ENCODE assay signal across 11 cellular contexts in genomic region chr9:4936823-4937222, GRCh38. TPM values are rescaled to one million over a fixed set of nuclear protein-coding genes. Genes with fewer than 3 reads are reported as not detected.
DNase-seq lines count a peak whose midpoint lies in the region; ATAC-seq and TF ChIP-seq lines count a peak whose summit lies in the region.
"Had no signal": no experiment of that assay in that cellular context is flagged by ENCODE, and none has a peak within 500 bp of the region (broad histone marks: within the 10 kb centered on the region; RNA-seq: fewer than 3 reads in every experiment).

No MANE protein-coding gene starts in this region.

- H2BK5ac ChIP-seq in H9 (ENCODE audit: insufficient read length, low read length): no peak overlapping the region

- H4K20me1 ChIP-seq in H9 (ENCODE audit: control insufficient read depth, insufficient read depth, insufficient read length) (no peaks in the 10 kb centered on the region), PC-3 (ENCODE audit: low read length) (no peaks in the 10 kb centered on the region)

- H3K4me3 Mint-ChIP-seq in activated CD8-positive, alpha-beta T cell treated with anti-CD3 and anti-CD28 coated beads for 36 hours: peak overlapping the region; percentile 57
- H3K4me3 Mint-ChIP-seq in H9: no peak overlapping the region

- H3T11ph ChIP-seq in H9 (ENCODE audit: low read length): no peak overlapping the region

- H2AFZ ChIP-seq in H9 (ENCODE audit: low read length) (no peak overlapping the region), PC-3 (ENCODE audit: low read length) (no peak overlapping the region)

- no peak overlapping the region for H3K56ac ChIP-seq in H9 (ENCODE audit: insufficient read length, low read depth, low read length)

- no peak overlapping the region for H2BK12ac ChIP-seq in H9 (ENCODE audit: insufficient read length, low read depth, low read length)

- H3K9me3 ChIP-seq in H9 (ENCODE audit: control insufficient read depth, low read depth, low read length) (no peaks in the 10 kb centered on the region), PC-3 (ENCODE audit: low read length) (no peaks in the 10 kb centered on the region)

- H3K18ac ChIP-seq in H9 (ENCODE audit: insufficient read length, low read depth, low read length): no peak overlapping the region

- peaks cover 59% of the 10 kb centered on the region for H3K4me1 Mint-ChIP-seq in activated CD8-positive, alpha-beta T cell treated with anti-CD3 and anti-CD28 coated beads for 36 hours (ENCODE audit: low read depth)
- H3K4me1 Mint-ChIP-seq in H9: no peaks in the 10 kb centered on the region

- no peak overlapping the region for H2BK120ac ChIP-seq in H9 (ENCODE audit: low read depth, low read length, poor library complexity, severe bottlenecking)

- H3K27me3 Mint-ChIP-seq in activated CD8-positive, alpha-beta T cell treated with anti-CD3 and anti-CD28 coated beads for 36 hours: no peaks in the 10 kb centered on the region
- H3K27me3 Mint-ChIP-seq in H9 (ENCODE audit: low read depth): no peaks in the 10 kb centered on the region

- peak; percentile 51 for ATAC-seq in GM18907 (IDR thresholded peaks at IDR 0.05; ENCODE audit: unreplicated experiment)
- peak; percentile 49 for ATAC-seq in HG02981 (IDR thresholded peaks at IDR 0.05; ENCODE audit: unreplicated experiment)
- peak; percentile 69 for ATAC-seq in activated CD8-positive, alpha-beta T cell treated with anti-CD3 and anti-CD28 coated beads for 36 hours
- no peak for ATAC-seq in PC-3

- H3K27me3 ChIP-seq in H9 (ENCODE audit: insufficient read depth, low read length) (no peaks in the 10 kb centered on the region), dorsolateral prefrontal cortex (no peaks in the 10 kb centered on the region), PC-3 (ENCODE audit: low read length) (no peaks in the 10 kb centered on the region)

- no peak overlapping the region for H2BK15ac ChIP-seq in H9 (ENCODE audit: low read depth, low read length)

- peak overlapping the region; percentile 94 for H3K27ac Mint-ChIP-seq in activated CD8-positive, alpha-beta T cell treated with anti-CD3 and anti-CD28 coated beads for 36 hours
- no peak overlapping the region for H3K27ac Mint-ChIP-seq in H9

- intact Hi-C loops in activated CD8-positive, alpha-beta T cell treated with anti-CD3 and anti-CD28 coated beads for 36 hours (cut with micrococcal nuclease): loop anchor here (2.0 to 10.0 kb wide), 2 partner anchors 34 to 518 kb away; partner anchors contain the start of gene CD274
- intact Hi-C loops in dorsolateral prefrontal cortex (cut with DNase I): loop anchor here in 1 of 2 donors (5.0 kb wide), 1 partner anchor 45 kb away; no protein-coding TSS in a partner anchor
- intact Hi-C loops in PC-3 (cut with micrococcal nuclease): no loop called here

- H3K27ac ChIP-seq in H9 (ENCODE audit: insufficient read length, low read depth, low read length): no peak overlapping the region
- peak overlapping the region in 5 of 59 donors; percentile 13 to 54 (median 32) for H3K27ac ChIP-seq in dorsolateral prefrontal cortex
- H3K27ac ChIP-seq in PC-3 (ENCODE audit: low read length): no peak overlapping the region

- H3K79me1 ChIP-seq in H9 (ENCODE audit: insufficient read depth, low read depth, low read length, poor library complexity, severe bottlenecking): no peaks in the 10 kb centered on the region

- no peak overlapping the region for H3K23ac ChIP-seq in H9 (ENCODE audit: insufficient read length, low read depth, low read length)

- POLR2A ChIA-PET in activated CD8-positive, alpha-beta T cell treated with anti-CD3 and anti-CD28 coated beads for 36 hours (lab: Charles Lee): interaction anchor here (0.8 to 4.0 kb wide), 5 partner anchors 12 to 48 kb away, joined by 3 to 21 read pairs (median 5); partner anchors contain the start of gene JAK2
- POLR2A ChIA-PET in PC-3 (lab: Charles Lee; ENCODE audit: unreplicated experiment): no interaction called here

- H4K5ac ChIP-seq in H9 (ENCODE audit: insufficient read length, low read depth, low read length): no peak overlapping the region

- H2BK20ac ChIP-seq in H9 (ENCODE audit: low read depth, low read length, poor library complexity, severe bottlenecking): no peak overlapping the region

- H2AK5ac ChIP-seq in H9 (ENCODE audit: insufficient read length, low read length): no peak overlapping the region

- CTCF ChIA-PET in activated CD8-positive, alpha-beta T cell treated with anti-CD3 and anti-CD28 coated beads for 36 hours (lab: Charles Lee): interaction anchor here (0.8 to 1.7 kb wide), 2 partner anchors 46 to 51 kb away, joined by 3 to 8 read pairs; no protein-coding TSS in a partner anchor
- CTCF ChIA-PET in PC-3 (lab: Charles Lee): no interaction called here

- H3K4me2 ChIP-seq in H9 (ENCODE audit: insufficient read depth, insufficient read length, low read length) (no peak overlapping the region), PC-3 (ENCODE audit: low read length) (no peak overlapping the region)

- WGBS in H9 (ENCODE audit: extremely low coverage, insufficient read length, low lambda C conversion rate): no CpG with 5 or more reads among the region's 1 CpG

- H4K91ac ChIP-seq in H9 (ENCODE audit: insufficient read length, low read depth, low read length): no peak overlapping the region

- no peak overlapping the region for H3K4me3 ChIP-seq in dorsolateral prefrontal cortex
- H3K4me3 ChIP-seq in PC-3 (ENCODE audit: low read length): no peak overlapping the region

- no peak overlapping the region for H3K14ac ChIP-seq in H9 (ENCODE audit: insufficient read depth, low read length)

- H3K9me3 Mint-ChIP-seq in activated CD8-positive, alpha-beta T cell treated with anti-CD3 and anti-CD28 coated beads for 36 hours: peaks cover 2% of the 10 kb centered on the region
- H3K9me3 Mint-ChIP-seq in H9: no peaks in the 10 kb centered on the region

- H3K23me2 ChIP-seq in H9 (ENCODE audit: insufficient read length, low read depth, low read length, poor library complexity, severe bottlenecking): no peaks in the 10 kb centered on the region

- no peak overlapping the region for H3K4ac ChIP-seq in H9 (ENCODE audit: low read depth, low read length)

- H3K36me3 Mint-ChIP-seq in activated CD8-positive, alpha-beta T cell treated with anti-CD3 and anti-CD28 coated beads for 36 hours (ENCODE audit: low read depth): peaks cover under 1% of the 10 kb centered on the region
- no peaks in the 10 kb centered on the region for H3K36me3 Mint-ChIP-seq in H9 (ENCODE audit: insufficient read depth in 1 of 3, low read depth in 3 of 3)

- no peak for TF ChIP-seq CTCF in activated CD8-positive, alpha-beta T cell treated with anti-CD3 and anti-CD28 coated beads for 36 hours (IDR thresholded peaks at IDR 0.05)
- TF ChIP-seq CTCF in H9 (conservative IDR thresholded peaks at IDR 0.05): no peak
- TF ChIP-seq CTCF in dorsolateral prefrontal cortex (IDR thresholded peaks at IDR 0.05 in 54 of 56, conservative IDR thresholded peaks at IDR 0.05 in 2 of 56; ENCODE audit: low read depth in 1 of 56, partially characterized antibody in 56 of 56): no peak
- no peak for TF ChIP-seq CTCF in PC-3 (conservative IDR thresholded peaks at IDR 0.05; ENCODE audit: low read depth, low read length)

- H3K4me1 ChIP-seq in H9 (ENCODE audit: insufficient read depth, low read length) (no peaks in the 10 kb centered on the region), PC-3 (ENCODE audit: insufficient read depth, low read length) (peaks cover 28% of the 10 kb centered on the region)

- H3K9ac ChIP-seq in H9 (ENCODE audit: extremely low read depth, insufficient read length, low read length) (no peak overlapping the region), PC-3 (ENCODE audit: low read length) (no peak overlapping the region)

- no peak overlapping the region for H4K8ac ChIP-seq in H9 (replicated peaks; ENCODE audit: insufficient read length, low read depth, low read length)

- no TSS peak for BruUV-seq in PC-3 (replicated peaks; lab: Mats Ljungman, UMichigan)

- no peaks in the 10 kb centered on the region for H3F3A ChIP-seq in PC-3 (ENCODE audit: low read length, unreplicated experiment)

- no peaks in the 10 kb centered on the region for H3K79me2 ChIP-seq in H9 (ENCODE audit: insufficient read depth, low read length)
- H3K79me2 ChIP-seq in PC-3 (ENCODE audit: low read length): no peaks in the 10 kb centered on the region

- no peaks in the 10 kb centered on the region for H3K9me2 ChIP-seq in PC-3 (replicated peaks; ENCODE audit: low read length)

- DNase-seq in CD1c-positive myeloid dendritic cell (ENCODE audit: extremely low spot score) (peak; percentile 50), H9 (no peak), dorsolateral prefrontal cortex (no peak), PC-3 (no peak), cortex of kidney (lab: John Stamatoyannopoulos, UW) (no peak)
- DNase-seq in activated CD8-positive, alpha-beta T cell treated with anti-CD3 and anti-CD28 coated beads for 36 hours: peak; percentile 45
- DNase-seq: Calu3, NCI-H187, T1000 had no signal

- no peaks in the 10 kb centered on the region for H3K36me3 ChIP-seq in PC-3 (ENCODE audit: low read depth, low read length)

RNA-seq across cellular contexts. Expression of gene JAK2, which starts 48.2 kb away (rescaled TPM):
- 10 to 100 TPM; 28.4 to 29.0 TPM for total RNA-seq in activated CD8-positive, alpha-beta T cell treated with anti-CD3 and anti-CD28 coated beads for 36 hours
- total RNA-seq in H9 (2021) (3.4 and 4.0 TPM in 2 replicates), dorsolateral prefrontal cortex (10 to 100 TPM; 15.3 to 35.5 (median 24.7) TPM), PC-3 (2014; rRNA removed) (9.9 and 11.2 TPM in 2 replicates)

Comparison
In these comparisons a context has a peak if more than half of its experiments do, and no peak if none do; other contexts are left out.
1. DNase-seq: peak in CD1c-positive myeloid dendritic cell (single experiment) and activated CD8-positive, alpha-beta T cell treated with anti-CD3 and anti-CD28 coated beads for 36 hours (single experiment); none in H9 (single experiment), dorsolateral prefrontal cortex (0 of 10), PC-3 (single experiment) and cortex of kidney (single experiment).